In genomic region chr5:159405611-159406031, GRCh38 we compare ENCODE assay signal across 11 cellular contexts.
DNase-seq lines count a peak whose midpoint lies in the region; ATAC-seq, FAIRE-seq and TF ChIP-seq lines count a peak whose summit lies in the region.
"Had no signal": no experiment of that assay in that cellular context is flagged by ENCODE, and none has a peak within 500 bp of the region (broad histone marks: within the 10 kb centered on the region; RNA-seq: fewer than 3 reads in every experiment).

No MANE protein-coding gene starts in this region.

- peak; percentile 72 for ATAC-seq in GM19463 (IDR thresholded peaks at IDR 0.05; ENCODE audit: unreplicated experiment)
- ATAC-seq in HG03039 (IDR thresholded peaks at IDR 0.05; ENCODE audit: unreplicated experiment), result peak; percentile 67
- ATAC-seq: activated CD8-positive, alpha-beta T cell treated with anti-CD3 and anti-CD28 coated beads, Interleukin-2, amount 10 ng/mL, durations not matched to agents 7 days and 5 days; Panc1 had no signal

- FAIRE-seq in GM12891 (lab: Jason Lieb, UNC), result no peak

- no peak for DNase-seq in GM12891 (ENCODE audit: insufficient read length, low spot score)
- peak; percentile 77 to 85 for DNase-seq in NOMO-1 (lab: John Stamatoyannopoulos, UW; ENCODE audit: unreplicated experiment in 2 of 2)
- no peak for DNase-seq in NCI-H1694 treated with DMSO at 0.1 percent for 48 hours (lab: John Stamatoyannopoulos, UW)
- no peak for DNase-seq in NCI-H2227 (lab: John Stamatoyannopoulos, UW; ENCODE audit: unreplicated experiment)
- DNase-seq in NK-92 treated with Interleukin-12 subunit alpha and Interleukin-12 subunit beta, amount 100 ng/mL, for 24 hours (lab: John Stamatoyannopoulos, UW), result no peak
- DNase-seq in GF-D8 (lab: John Stamatoyannopoulos, UW), result no peak
- DNase-seq: activated CD8-positive, alpha-beta T cell treated with anti-CD3 and anti-CD28 coated beads, Interleukin-2, amount 10 ng/mL, durations not matched to agents 7 days and 5 days; C1 segment of cervical spinal cord had no signal

- no peak for TF ChIP-seq POLR2A in GM12891 (IDR thresholded peaks at IDR 0.05; ENCODE audit: low read depth, low read length)

TF ChIP-seq in GM12891, 5 proteins besides CTCF, POLR2A, EP300 and RAD21:
- TF ChIP-seq POU2F2 (IDR thresholded peaks at IDR 0.05; ENCODE audit: low read depth, low read length) (peak; percentile 80), TAF1 (IDR thresholded peaks at IDR 0.05; ENCODE audit: low read depth, low read length) (no peak)

Comparison
In these comparisons a context has a peak if more than half of its experiments do, and no peak if none do; other contexts are left out.
1. DNase-seq: peak in NOMO-1 (2 of 2); none in GM12891 (single experiment), NCI-H1694 treated with DMSO at 0.1 percent for 48 hours (single experiment), NCI-H2227 (single experiment), NK-92 treated with Interleukin-12 subunit alpha and Interleukin-12 subunit beta, amount 100 ng/mL, for 24 hours (single experiment) and GF-D8 (single experiment).